28 cellular contexts compared by ENCODE assay signal in the genomic region with DNA sequence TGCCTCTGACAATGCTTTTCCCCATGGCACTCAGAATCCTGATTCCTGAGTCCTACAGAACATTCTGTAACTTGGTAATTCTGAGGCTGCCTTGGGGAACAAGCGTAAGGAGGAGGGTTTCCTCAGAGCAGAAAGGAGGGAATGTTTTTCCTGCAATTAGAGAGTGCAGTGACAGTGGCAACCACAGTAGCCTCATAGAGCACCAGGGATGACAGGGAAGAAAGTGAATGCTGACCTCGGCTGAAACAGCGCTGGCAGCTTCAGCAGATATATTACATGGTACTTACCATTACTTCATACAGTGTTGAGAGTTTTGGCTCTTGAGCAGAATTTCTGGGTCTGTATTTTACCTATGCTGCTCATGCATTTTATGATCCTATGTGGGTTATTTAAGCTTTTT.
"Had no signal": no experiment of that assay in that cellular context is flagged by ENCODE, and none has a peak within 500 bp of the region (broad histone marks: within the 10 kb centered on the region; RNA-seq: fewer than 3 reads in every experiment).

No MANE protein-coding gene starts in this region.

- H3K27ac Mint-ChIP-seq: activated B cell treated with CpG ODN at 0.5 μM for 24 hours; activated CD4-positive, alpha-beta T cell treated with anti-CD3 and anti-CD28 coated beads, Interleukin-2, amount 10 ng/mL, durations not matched to agents 24 days and 14 days; activated CD8-positive, alpha-beta memory T cell treated with anti-CD3 and anti-CD28 coated beads, Interleukin-2, amount 10 ng/mL, durations not matched to agents 7 days and 5 days; activated naive CD4-positive, alpha-beta T cell treated with anti-CD3 and anti-CD28 coated beads, Interleukin-2, amount 50 U/mL, for 24 hours; activated naive CD8-positive, alpha-beta T cell treated with anti-CD3 and anti-CD28 coated beads, Interleukin-2, amount 50 U/mL, for 24 hours; activated T-cell treated with anti-CD3 and anti-CD28 coated beads, Interleukin-2, amount 50 U/mL, for 24 hours; activated T-helper 1 cell treated with anti-CD3 and anti-CD28 coated beads, Interleukin-12 subunit alpha, Interleukin-12 subunit beta, Interleukin-2, Interleukin-4 antibody, amounts not matched to agents 30 ng/mL and 10 ng/mL and 1 ng/mL, durations not matched to agents 14 hours and 24 hours and 36 hours; T-helper 17 cell had no signal

- H3K27me3 ChIP-seq: ascending aorta, body of pancreas, MG63 had no signal

- H3K36me3 Mint-ChIP-seq: activated CD8-positive, alpha-beta memory T cell treated with anti-CD3 and anti-CD28 coated beads, Interleukin-2, amount 10 ng/mL, durations not matched to agents 7 days and 5 days; activated naive CD4-positive, alpha-beta T cell treated with anti-CD3 and anti-CD28 coated beads, Interleukin-2, amount 50 U/mL, for 24 hours had no signal

- H3K9me3 Mint-ChIP-seq: activated CD4-positive, alpha-beta T cell treated with anti-CD3 and anti-CD28 coated beads, Interleukin-2, amount 10 ng/mL, durations not matched to agents 24 days and 14 days; activated naive CD4-positive, alpha-beta T cell treated with anti-CD3 and anti-CD28 coated beads, Interleukin-2, amount 50 U/mL, for 24 hours; activated T-cell treated with anti-CD3 and anti-CD28 coated beads, Interleukin-2, amount 50 U/mL, for 24 hours; activated T-helper 1 cell treated with anti-CD3 and anti-CD28 coated beads, Interleukin-12 subunit alpha, Interleukin-12 subunit beta, Interleukin-2, Interleukin-4 antibody, amounts not matched to agents 30 ng/mL and 10 ng/mL and 1 ng/mL, durations not matched to agents 14 hours and 24 hours and 36 hours had no signal

- H3K27ac ChIP-seq: ascending aorta, body of pancreas had no signal

- H3K9me3 ChIP-seq: ascending aorta, body of pancreas, MG63 had no signal

- ATAC-seq: activated CD8-positive, alpha-beta memory T cell treated with anti-CD3 and anti-CD28 coated beads, Interleukin-2, amount 10 ng/mL, durations not matched to agents 7 days and 5 days; activated naive CD8-positive, alpha-beta T cell treated with anti-CD3 and anti-CD28 coated beads, Interleukin-2, amount 50 U/mL, for 24 hours; body of pancreas; T-helper 17 cell had no signal

- H3K4me1 ChIP-seq: ascending aorta, body of pancreas had no signal

- H3K4me3 ChIP-seq: ascending aorta, body of pancreas, MG63 had no signal

- DNase-seq: activated B cell treated with CpG ODN at 0.5 μM for 24 hours; activated CD4-positive, alpha-beta T cell treated with anti-CD3 and anti-CD28 coated beads for 1 hour; activated CD4-positive, alpha-beta T cell treated with anti-CD3 and anti-CD28 coated beads, Interleukin-2, amount 10 ng/mL, durations not matched to agents 24 days and 14 days; activated CD4-positive, alpha-beta T cell treated with anti-CD3 and anti-CD28 coated beads, Interleukin-2, amount 50 U/mL, for 48 hours; activated CD8-positive, alpha-beta memory T cell treated with anti-CD3 and anti-CD28 coated beads, Interleukin-2, amount 10 ng/mL, durations not matched to agents 7 days and 5 days; activated effector memory CD4-positive, alpha-beta T cell treated with Interleukin-2 at 50 U/mL for 16 hours; activated naive CD4-positive, alpha-beta T cell; activated naive CD8-positive, alpha-beta T cell treated with anti-CD3 and anti-CD28 coated beads, Interleukin-2, amount 50 U/mL, for 24 hours; activated T-cell treated with anti-CD3 and anti-CD28 coated beads, Interleukin-2, amount 50 U/mL, for 24 hours; amniotic stem cell; body of pancreas; central memory CD4-positive, alpha-beta T cell; MG63; NCI-H1105; NCI-H1436 treated with DMSO at 0.1 percent for 48 hours; NCI-H187; NCI-H2081; NCI-H2171; NCI-H2227 treated with DMSO at 0.1 percent for 48 hours; NCI-H446 treated with DMSO at 0.1 percent for 48 hours; NCI-H524 treated with DMSO at 0.1 percent for 48 hours; NCI-H774; SHP77 treated with DMSO at 0.1 percent for 48 hours; T-helper 17 cell; T-helper 9 cell had no signal

- H3K36me3 ChIP-seq: ascending aorta, MG63 had no signal
